In the genomic region with DNA sequence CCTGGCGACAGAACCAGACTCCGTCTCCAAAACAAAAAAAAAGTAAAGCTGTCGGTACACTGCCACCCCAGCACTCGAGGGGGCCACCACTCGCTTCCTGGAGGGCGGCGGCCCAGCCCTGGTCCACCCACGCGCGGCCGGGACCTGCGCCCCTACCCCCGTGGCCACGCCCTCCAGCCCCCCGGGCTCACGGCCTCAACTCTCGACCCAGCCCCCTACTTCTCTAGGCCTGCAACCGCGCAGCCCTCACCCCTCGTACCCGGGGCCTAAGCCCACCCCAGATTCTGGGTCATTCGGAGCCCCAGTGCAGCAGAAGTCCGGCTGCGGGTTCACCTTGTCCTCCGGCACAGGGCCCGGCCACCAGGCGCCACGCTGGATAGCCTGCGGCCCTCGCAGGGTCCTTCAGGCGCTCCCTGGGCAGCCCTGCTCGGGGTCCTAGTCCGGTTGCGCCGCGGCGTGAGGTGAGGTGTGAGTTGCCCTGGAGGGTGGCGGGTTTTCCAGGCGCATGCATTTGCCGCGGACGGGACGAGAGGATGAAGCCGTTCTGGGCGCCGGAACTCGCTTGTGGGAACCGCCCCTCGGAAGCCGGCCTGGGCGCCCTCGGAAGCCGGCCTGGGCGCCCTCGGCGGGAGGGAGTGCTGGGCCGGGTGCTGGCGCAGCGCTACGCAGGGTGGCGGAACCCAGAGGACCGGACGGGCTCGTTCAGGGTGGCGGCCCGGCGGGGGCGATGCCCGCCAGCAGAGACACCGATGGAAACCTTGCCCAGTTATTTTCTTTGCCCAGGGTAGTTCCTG, we compare ENCODE assay signal across 8 cellular contexts. TPM values are rescaled to one million over a fixed set of nuclear protein-coding genes. Genes with fewer than 3 reads are reported as not detected.
A peak's percentile ranks its signal among the peaks of the same experiment; 100 is the strongest.
DNase-seq lines count a peak whose midpoint lies in the region; ATAC-seq and TF ChIP-seq lines count a peak whose summit lies in the region.

NME6 (minus strand) TSS at position 348 of the 794 bp plus-strand sequence.

- peaks cover 9% of the 10 kb centered on the region for H3K4me1 ChIP-seq in hepatocyte (ENCODE audit: insufficient read depth)

- H3K79me2 ChIP-seq in hepatocyte: peaks cover 26% of the 10 kb centered on the region

- no peaks in the 10 kb centered on the region for H3K9me3 ChIP-seq in hepatocyte (ENCODE audit: low read depth)

- ATAC-seq in GM18498 (IDR thresholded peaks at IDR 0.05; ENCODE audit: unreplicated experiment) (peak; percentile 79), HG03025 (IDR thresholded peaks at IDR 0.05; ENCODE audit: low FRiP score, unreplicated experiment) (peak; percentile 57), GM18873 (IDR thresholded peaks at IDR 0.05; ENCODE audit: low FRiP score, unreplicated experiment) (no peak)

- H3K9me2 ChIP-seq in hepatocyte (replicated peaks; ENCODE audit: insufficient read depth): no peaks in the 10 kb centered on the region

- WGBS in hepatocyte (ENCODE audit: low lambda C conversion rate, missing lambda C conversion rate): under 1% methylated on average over 60 of the region's 70 CpGs

- H3K36me3 ChIP-seq in hepatocyte (replicated peaks; ENCODE audit: insufficient read depth, low read depth): no peaks in the 10 kb centered on the region

- peak within 1 kb of the TSS; percentile 87 for H3K4me2 ChIP-seq in hepatocyte

- H3K27ac ChIP-seq in hepatocyte: peak within 1 kb of the TSS; percentile 99

- no peak for TF ChIP-seq CTCF in hepatocyte (IDR thresholded peaks at IDR 0.05; ENCODE audit: poor library complexity)

- H3K4me3 ChIP-seq in hepatocyte: peak within 1 kb of the TSS; percentile 77

- peak; percentile 56 for DNase-seq in NCI-H2081 treated with DMSO at 0.1 percent for 48 hours (lab: John Stamatoyannopoulos, UW)
- DNase-seq in T1000 (lab: John Stamatoyannopoulos, UW): peak; percentile 89
- DNase-seq in astrocyte of the hippocampus (ENCODE audit: low read depth, low spot score): peak; percentile 96
- DNase-seq in hepatocyte (ENCODE audit: low spot score): peak; percentile 95
- DNase-seq in retina: peak; percentile 97

- no peaks in the 10 kb centered on the region for H3K27me3 ChIP-seq in hepatocyte

- H4K20me1 ChIP-seq in hepatocyte (ENCODE audit: insufficient read depth, poor library complexity, severe bottlenecking): no peaks in the 10 kb centered on the region

- peak within 1 kb of the TSS; percentile 97 for H2AFZ ChIP-seq in hepatocyte

RNA-seq across cellular contexts. Expression of gene NME6, which starts in this region (rescaled TPM):
- 31.5 and 47.3 TPM in 2 replicates for total RNA-seq in hepatocyte
- polyA plus RNA-seq in hepatocyte: 38.7 and 42.0 TPM in 2 replicates
